In the genomic region with DNA sequence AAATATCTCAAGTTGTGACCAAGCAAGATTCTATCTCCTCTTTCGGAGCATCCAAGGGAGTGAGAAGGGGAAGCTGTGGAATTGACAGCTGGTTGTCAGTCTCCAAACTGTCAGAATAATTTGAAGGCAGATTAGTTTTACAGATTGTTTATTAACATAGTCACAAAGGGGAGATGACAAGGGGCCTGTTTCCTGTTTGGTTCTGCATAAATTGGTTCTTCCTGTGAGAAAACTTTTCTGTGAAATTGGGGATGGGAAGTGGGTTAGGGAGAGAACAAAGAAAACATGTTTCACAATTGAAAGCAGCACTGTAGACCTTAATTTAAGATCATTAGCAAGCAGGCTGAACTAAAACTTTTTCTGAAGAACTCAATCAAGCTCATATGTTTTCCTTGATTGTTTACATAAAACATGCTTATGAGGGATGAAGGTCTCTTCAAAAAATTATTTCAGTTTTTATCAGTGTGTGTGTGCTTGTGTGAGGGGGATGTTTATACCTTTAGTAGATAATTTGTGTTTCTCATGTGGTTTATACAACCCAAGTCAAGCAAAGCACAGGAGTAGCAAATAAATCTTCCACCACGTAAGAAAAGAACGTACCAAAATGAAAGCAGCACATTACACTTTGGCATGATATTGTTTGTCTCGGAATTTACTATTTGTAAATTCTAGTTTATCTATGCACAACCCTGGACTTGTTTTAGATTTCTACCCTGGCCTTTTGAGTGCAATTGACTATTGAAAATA, we compare ENCODE assay signal across 27 cellular contexts.
A peak's percentile ranks its signal among the peaks of the same experiment; 100 is the strongest.
DNase-seq lines count a peak whose midpoint lies in the region; ATAC-seq and TF ChIP-seq lines count a peak whose summit lies in the region.
"Had no signal": no experiment of that assay in that cellular context is flagged by ENCODE, and none has a peak within 500 bp of the region (broad histone marks: within the 10 kb centered on the region; RNA-seq: fewer than 3 reads in every experiment).

No MANE protein-coding gene starts in this region.

- no peaks in the 10 kb centered on the region for H3K36me3 ChIP-seq in Caco-2 (ENCODE audit: control insufficient read depth, insufficient read depth, low read length)
- H3K36me3 ChIP-seq: brain microvascular endothelial cell, esophagus squamous epithelium, left ventricle myocardium inferior, MG63 had no signal

- H3K4me3 Mint-ChIP-seq in stimulated activated naive CD8-positive, alpha-beta T cell treated with anti-CD3 and anti-CD28 coated beads, Interleukin-15, Interleukin-2, amounts not matched to agents 100 ng/mL and 50 ng/mL, for 24 hours: no peak overlapping the region
- peak overlapping the region; percentile 10 for H3K4me3 Mint-ChIP-seq in activated CD8-positive, alpha-beta T cell treated with anti-CD3 and anti-CD28 coated beads, Interleukin-2, amount 10 ng/mL, durations not matched to agents 7 days and 5 days
- H3K4me3 Mint-ChIP-seq in natural killer cell treated with Interleukin-12 subunit alpha and Interleukin-12 subunit beta and Interleukin-15 and Interleukin-18, amount 100 ng/mL, for 72 hours: peak overlapping the region; percentile 75
- no peak overlapping the region for H3K4me3 Mint-ChIP-seq in Caco-2 (ENCODE audit: unreplicated experiment)

- ATAC-seq in stimulated activated naive CD8-positive, alpha-beta T cell treated with anti-CD3 and anti-CD28 coated beads, Interleukin-15, Interleukin-2, amounts not matched to agents 100 U/mL and 50 U/mL, for 24 hours: no peak
- ATAC-seq in activated CD8-positive, alpha-beta T cell treated with anti-CD3 and anti-CD28 coated beads, Interleukin-2, amount 10 ng/mL, durations not matched to agents 7 days and 5 days: no peak
- peak in 1 of 2 donors; percentile 48 for ATAC-seq in natural killer cell treated with Interleukin-12 subunit alpha and Interleukin-12 subunit beta and Interleukin-15 and Interleukin-18, amount 100 ng/mL, for 72 hours
- ATAC-seq in HG02981 (IDR thresholded peaks at IDR 0.05; ENCODE audit: unreplicated experiment) (no peak), left ventricle myocardium superior (no peak)
- ATAC-seq: HCT116 had no signal

- H3K9me3 ChIP-seq in Caco-2: no peaks in the 10 kb centered on the region
- H3K9me3 ChIP-seq: esophagus squamous epithelium, left ventricle myocardium inferior had no signal

- BruUV-seq in Caco-2 (replicated peaks; lab: Mats Ljungman, UMichigan): no TSS peak

- no peak overlapping the region for H3K4me3 ChIP-seq in Caco-2 (ENCODE audit: low read depth, low read length)
- H3K4me3 ChIP-seq: esophagus squamous epithelium, left ventricle myocardium inferior, MG63, skin epidermis had no signal

- no peaks in the 10 kb centered on the region for H3K36me3 Mint-ChIP-seq in stimulated activated naive CD8-positive, alpha-beta T cell treated with anti-CD3 and anti-CD28 coated beads, Interleukin-15, Interleukin-2, amounts not matched to agents 100 ng/mL and 50 ng/mL, for 24 hours (ENCODE audit: low read depth)
- no peaks in the 10 kb centered on the region for H3K36me3 Mint-ChIP-seq in activated CD8-positive, alpha-beta T cell treated with anti-CD3 and anti-CD28 coated beads, Interleukin-2, amount 10 ng/mL, durations not matched to agents 7 days and 5 days (ENCODE audit: low read depth)
- H3K36me3 Mint-ChIP-seq in natural killer cell treated with Interleukin-12 subunit alpha and Interleukin-12 subunit beta and Interleukin-15 and Interleukin-18, amount 100 ng/mL, for 72 hours: peaks cover 5% of the 10 kb centered on the region
- H3K36me3 Mint-ChIP-seq in Caco-2 (ENCODE audit: insufficient read depth, unreplicated experiment): no peaks in the 10 kb centered on the region

- H3K4me1 Mint-ChIP-seq in stimulated activated naive CD8-positive, alpha-beta T cell treated with anti-CD3 and anti-CD28 coated beads, Interleukin-15, Interleukin-2, amounts not matched to agents 100 ng/mL and 50 ng/mL, for 24 hours (ENCODE audit: low read depth): no peaks in the 10 kb centered on the region
- H3K4me1 Mint-ChIP-seq in activated CD8-positive, alpha-beta T cell treated with anti-CD3 and anti-CD28 coated beads, Interleukin-2, amount 10 ng/mL, durations not matched to agents 7 days and 5 days (ENCODE audit: low read depth): peaks cover 12% of the 10 kb centered on the region
- peaks cover 13 to 14% of the 10 kb centered on the region in 2 donors for H3K4me1 Mint-ChIP-seq in natural killer cell treated with Interleukin-12 subunit alpha and Interleukin-12 subunit beta and Interleukin-15 and Interleukin-18, amount 100 ng/mL, for 72 hours (ENCODE audit: low read depth in 2 of 2)
- no peaks in the 10 kb centered on the region for H3K4me1 Mint-ChIP-seq in Caco-2 (ENCODE audit: low read depth, unreplicated experiment)

- peak overlapping the region; percentile 2 for H3K27ac Mint-ChIP-seq in stimulated activated naive CD8-positive, alpha-beta T cell treated with anti-CD3 and anti-CD28 coated beads, Interleukin-15, Interleukin-2, amounts not matched to agents 100 ng/mL and 50 ng/mL, for 24 hours
- H3K27ac Mint-ChIP-seq in activated CD8-positive, alpha-beta T cell treated with anti-CD3 and anti-CD28 coated beads, Interleukin-2, amount 10 ng/mL, durations not matched to agents 7 days and 5 days: peak overlapping the region; percentile 80
- H3K27ac Mint-ChIP-seq in natural killer cell treated with Interleukin-12 subunit alpha and Interleukin-12 subunit beta and Interleukin-15 and Interleukin-18, amount 100 ng/mL, for 72 hours: peak overlapping the region; percentile 88 to 96
- no peak overlapping the region for H3K27ac Mint-ChIP-seq in Caco-2 (ENCODE audit: unreplicated experiment)

- intact Hi-C loops in Caco-2 (cut with micrococcal nuclease; ENCODE audit: unreplicated experiment): no loop called here
- intact Hi-C loops in left ventricle myocardium superior (cut with micrococcal nuclease): no loop called here

- no peaks in the 10 kb centered on the region for H3K27me3 ChIP-seq in Caco-2 (replicated peaks; ENCODE audit: control insufficient read depth, insufficient read depth, low read length)
- H3K27me3 ChIP-seq: brain microvascular endothelial cell, esophagus squamous epithelium, MG63 had no signal

- POLR2A ChIA-PET in activated CD8-positive, alpha-beta T cell treated with anti-CD3 and anti-CD28 coated beads, Interleukin-2, amount 10 ng/mL, durations not matched to agents 7 days and 5 days (lab: Charles Lee): no interaction called here
- POLR2A ChIA-PET in Caco-2 (lab: Charles Lee): no interaction called here

- CTCF ChIA-PET in activated CD8-positive, alpha-beta T cell treated with anti-CD3 and anti-CD28 coated beads, Interleukin-2, amount 10 ng/mL, durations not matched to agents 7 days and 5 days (lab: Charles Lee): no interaction called here
- CTCF ChIA-PET in Caco-2 (lab: Charles Lee): no interaction called here

- peaks cover 14% of the 10 kb centered on the region for H3K9me3 Mint-ChIP-seq in stimulated activated naive CD8-positive, alpha-beta T cell treated with anti-CD3 and anti-CD28 coated beads, Interleukin-15, Interleukin-2, amounts not matched to agents 100 ng/mL and 50 ng/mL, for 24 hours
- H3K9me3 Mint-ChIP-seq in activated CD8-positive, alpha-beta T cell treated with anti-CD3 and anti-CD28 coated beads, Interleukin-2, amount 10 ng/mL, durations not matched to agents 7 days and 5 days (ENCODE audit: insufficient read depth): peaks cover 10% of the 10 kb centered on the region
- H3K9me3 Mint-ChIP-seq in natural killer cell treated with Interleukin-12 subunit alpha and Interleukin-12 subunit beta and Interleukin-15 and Interleukin-18, amount 100 ng/mL, for 72 hours: no peaks in the 10 kb centered on the region
- H3K9me3 Mint-ChIP-seq in Caco-2 (ENCODE audit: unreplicated experiment): no peaks in the 10 kb centered on the region

- no peaks in the 10 kb centered on the region for H3K4me1 ChIP-seq in Caco-2
- H3K4me1 ChIP-seq: esophagus squamous epithelium, left ventricle myocardium inferior had no signal

- no peak for TF ChIP-seq CTCF in Caco-2 (IDR thresholded peaks at IDR 0.05; ENCODE audit: insufficient read depth in 1 of 2, low read depth in 1 of 2, low read length in 1 of 2, severe bottlenecking in 1 of 2, unreplicated experiment in 1 of 2)

- no peak for DNase-seq in stimulated activated naive CD8-positive, alpha-beta T cell treated with anti-CD3 and anti-CD28 coated beads, Interleukin-15, Interleukin-2, amounts not matched to agents 100 U/mL and 50 U/mL, for 24 hours
- no peak for DNase-seq in activated CD8-positive, alpha-beta T cell treated with anti-CD3 and anti-CD28 coated beads, Interleukin-2, amount 10 ng/mL, durations not matched to agents 7 days and 5 days
- DNase-seq in natural killer cell treated with Interleukin-12 subunit alpha and Interleukin-12 subunit beta and Interleukin-15 and Interleukin-18, amount 100 ng/mL, for 72 hours (ENCODE audit: low spot score): no peak
- DNase-seq in Caco-2 (no peak), left ventricle myocardium superior (no peak), NCI-H345 (lab: John Stamatoyannopoulos, UW) (no peak)
- DNase-seq: activated CD4-positive, alpha-beta T cell treated with anti-CD3 and anti-CD28 coated beads, Interleukin-2, amount 50 U/mL, for 4 hours; activated effector memory CD4-positive, alpha-beta T cell treated with anti-CD3 and anti-CD28 coated beads, Interleukin-2, amount 50 U/mL, for 16 hours; activated T-cell treated with anti-CD3 and anti-CD28 coated beads for 4 hours; brain microvascular endothelial cell; C1 segment of cervical spinal cord; effector CD4-positive, alpha-beta T cell; esophagus squamous epithelium; hippocampal formation; left ventricle myocardium inferior; MG63; midbrain; NCI-H1417; NCI-H2081 treated with DMSO at 0.1 percent for 48 hours; NCI-H446; NCI-H82; stimulated activated CD4-positive, alpha-beta T cell treated with anti-CD3 and anti-CD28 coated beads, Interleukin-1b, Interleukin-23, amount 100 ng/mL, for 48 hours; T1000 had no signal

- no peaks in the 10 kb centered on the region for H3K27me3 Mint-ChIP-seq in stimulated activated naive CD8-positive, alpha-beta T cell treated with anti-CD3 and anti-CD28 coated beads, Interleukin-15, Interleukin-2, amounts not matched to agents 100 ng/mL and 50 ng/mL, for 24 hours
- H3K27me3 Mint-ChIP-seq in activated CD8-positive, alpha-beta T cell treated with anti-CD3 and anti-CD28 coated beads, Interleukin-2, amount 10 ng/mL, durations not matched to agents 7 days and 5 days (ENCODE audit: low read depth): no peaks in the 10 kb centered on the region
- H3K27me3 Mint-ChIP-seq in natural killer cell treated with Interleukin-12 subunit alpha and Interleukin-12 subunit beta and Interleukin-15 and Interleukin-18, amount 100 ng/mL, for 72 hours: no peaks in the 10 kb centered on the region
- H3K27me3 Mint-ChIP-seq in Caco-2 (ENCODE audit: insufficient read depth, unreplicated experiment): no peaks in the 10 kb centered on the region

Comparison
In these comparisons a context has a peak if more than half of its experiments do, and no peak if none do; other contexts are left out.
1. H3K4me3 Mint-ChIP-seq: peak in activated CD8-positive, alpha-beta T cell treated with anti-CD3 and anti-CD28 coated beads, Interleukin-2, amount 10 ng/mL, durations not matched to agents 7 days and 5 days (single experiment) and natural killer cell treated with Interleukin-12 subunit alpha and Interleukin-12 subunit beta and Interleukin-15 and Interleukin-18, amount 100 ng/mL, for 72 hours (single experiment); none in stimulated activated naive CD8-positive, alpha-beta T cell treated with anti-CD3 and anti-CD28 coated beads, Interleukin-15, Interleukin-2, amounts not matched to agents 100 ng/mL and 50 ng/mL, for 24 hours (single experiment) and Caco-2 (single experiment).